Comparison of ENCODE assay signal across 31 cellular contexts in genomic region chr16:78251115-78251514, GRCh38.
"Had no signal": no experiment of that assay in that cellular context is flagged by ENCODE, and none has a peak within 500 bp of the region (broad histone marks: within the 10 kb centered on the region; RNA-seq: fewer than 3 reads in every experiment).

No MANE protein-coding gene starts in this region.

- H3K4me2 ChIP-seq: neural progenitor cell, smooth muscle cell had no signal

- H3K4me1 ChIP-seq: parathyroid adenoma, psoas muscle, spleen, suprapubic skin, testis, tibial artery, transverse colon, upper lobe of right lung, uterus had no signal

- H3K4me1 Mint-ChIP-seq: stimulated activated memory B cell treated with anti-CD40 and anti-IgM and Interleukin-4, amounts not matched to agents 10 μg/mL and 1 μg/mL and 100 μg/mL, for 72 hours; stimulated activated naive CD8-positive, alpha-beta T cell treated with anti-CD3 and anti-CD28 coated beads, Interleukin-15, amount 100 ng/mL, for 72 hours had no signal

- H3K36me3 Mint-ChIP-seq: natural killer cell treated with Interleukin-12 subunit alpha and Interleukin-12 subunit beta and Interleukin-15 and Interleukin-18, amount 100 ng/mL, for 72 hours had no signal

- H3K27ac ChIP-seq: neural progenitor cell, ovary, parathyroid adenoma, psoas muscle, skin epidermis, spleen, suprapubic skin, testis, tibial artery, transverse colon, upper lobe of right lung, uterus had no signal

- H3K27me3 ChIP-seq: neural progenitor cell, ovary, spleen, suprapubic skin, testis, tibial artery, transverse colon, upper lobe of right lung, uterus had no signal

- H3K9me3 ChIP-seq: ovary, psoas muscle, spleen, suprapubic skin, testis, tibial artery, transverse colon, upper lobe of right lung, uterus had no signal

- H3K9me3 Mint-ChIP-seq: natural killer cell treated with Interleukin-12 subunit alpha and Interleukin-12 subunit beta and Interleukin-15 and Interleukin-18, amount 100 ng/mL, for 72 hours; stimulated activated memory B cell treated with anti-CD40 and anti-IgM and Interleukin-4, amounts not matched to agents 10 μg/mL and 1 μg/mL and 100 μg/mL, for 72 hours; stimulated activated naive CD8-positive, alpha-beta T cell treated with anti-CD3 and anti-CD28 coated beads, Interleukin-15, amount 100 ng/mL, for 72 hours had no signal

- ATAC-seq: naive thymus-derived CD8-positive, alpha-beta T cell; natural killer cell treated with Interleukin-12 subunit alpha and Interleukin-12 subunit beta and Interleukin-15 and Interleukin-18, amount 100 ng/mL, for 72 hours; psoas muscle; right cardiac atrium; sciatic nerve; stimulated activated memory B cell treated with anti-CD40 and anti-IgM and Interleukin-4, amounts not matched to agents 10 μg/mL and 1 μg/mL and 100 μg/mL, for 72 hours; stimulated activated naive CD8-positive, alpha-beta T cell treated with anti-CD3 and anti-CD28 coated beads, Interleukin-15, amount 100 ng/mL, for 72 hours; stimulated activated naive CD8-positive, alpha-beta T cell treated with anti-CD3 and anti-CD28 coated beads, Interleukin-15, Interleukin-2, amounts not matched to agents 100 U/mL and 50 U/mL, for 24 hours; upper lobe of right lung had no signal

- H3K36me3 ChIP-seq: neural progenitor cell, ovary, spleen, suprapubic skin, tibial artery, transverse colon, upper lobe of right lung, uterus had no signal

- DNase-seq: naive thymus-derived CD8-positive, alpha-beta T cell; occipital lobe; ovary; posterior cingulate gyrus; psoas muscle; right cardiac atrium; spleen; stimulated activated CD4-positive, alpha-beta T cell treated with anti-CD3 and anti-CD28 coated beads, Interleukin-12 subunit alpha, Interleukin-12 subunit beta, amount 100 ng/mL, for 4 hours; stimulated activated CD4-positive, alpha-beta T cell treated with anti-CD3 and anti-CD28 coated beads, Interleukin-1b, Interleukin-23, amount 100 ng/mL, for 48 hours; stimulated activated CD4-positive, alpha-beta T cell treated with anti-CD3 and anti-CD28 coated beads, Interleukin-4, amount 100 ng/mL, for 1 hour; stimulated activated CD4-positive, alpha-beta T cell treated with anti-CD3 and anti-CD28 coated beads, Interleukin-4, amount 100 ng/mL, for 4 hours; stimulated activated CD8-positive, alpha-beta memory T cell treated with anti-CD3 and anti-CD28 coated beads, Interleukin-4, amount 100 ng/mL, for 48 hours; stimulated activated naive CD4-positive, alpha-beta T cell; stimulated activated naive CD8-positive, alpha-beta T cell treated with anti-CD3 and anti-CD28 coated beads, Interleukin-15, amount 100 ng/mL, for 72 hours; stimulated activated naive CD8-positive, alpha-beta T cell treated with anti-CD3 and anti-CD28 coated beads, Interleukin-15, Interleukin-2, amounts not matched to agents 100 U/mL and 50 U/mL, for 24 hours; substantia nigra; testis; tibial artery; transverse colon; upper lobe of right lung; uterus had no signal

- H3K4me3 ChIP-seq: neural progenitor cell, ovary, psoas muscle, skin epidermis, smooth muscle cell, spleen, suprapubic skin, testis, tibial artery, transverse colon, upper lobe of right lung, uterus had no signal

- H3K27me3 Mint-ChIP-seq: naive thymus-derived CD8-positive, alpha-beta T cell; natural killer cell treated with Interleukin-12 subunit alpha and Interleukin-12 subunit beta and Interleukin-15 and Interleukin-18, amount 100 ng/mL, for 72 hours; progenitor cell of endocrine pancreas; stimulated activated memory B cell treated with anti-CD40 and anti-IgM and Interleukin-4, amounts not matched to agents 10 μg/mL and 1 μg/mL and 100 μg/mL, for 72 hours; stimulated activated naive CD8-positive, alpha-beta T cell treated with anti-CD3 and anti-CD28 coated beads, Interleukin-15, amount 100 ng/mL, for 72 hours had no signal

- H3K4me3 Mint-ChIP-seq: naive thymus-derived CD8-positive, alpha-beta T cell; natural killer cell treated with Interleukin-12 subunit alpha and Interleukin-12 subunit beta and Interleukin-15 and Interleukin-18, amount 100 ng/mL, for 72 hours; neural progenitor cell; stimulated activated memory B cell treated with anti-CD40 and anti-IgM and Interleukin-4, amounts not matched to agents 10 μg/mL and 1 μg/mL and 100 μg/mL, for 72 hours; stimulated activated naive CD8-positive, alpha-beta T cell treated with anti-CD3 and anti-CD28 coated beads, Interleukin-15, amount 100 ng/mL, for 72 hours; type B pancreatic cell had no signal

- H3K9ac ChIP-seq: neural progenitor cell, parathyroid adenoma had no signal

- H3K27ac Mint-ChIP-seq: naive thymus-derived CD8-positive, alpha-beta T cell; natural killer cell treated with Interleukin-12 subunit alpha and Interleukin-12 subunit beta and Interleukin-15 and Interleukin-18, amount 100 ng/mL, for 72 hours; neural progenitor cell; progenitor cell of endocrine pancreas; stimulated activated memory B cell treated with anti-CD40 and anti-IgM and Interleukin-4, amounts not matched to agents 10 μg/mL and 1 μg/mL and 100 μg/mL, for 72 hours; type B pancreatic cell had no signal

- H2AFZ ChIP-seq: neural progenitor cell, parathyroid adenoma had no signal
